ENCODE assay signal across 13 cellular contexts in genomic region chr2:32937602-32938450, GRCh38. TPM values are rescaled to one million over a fixed set of nuclear protein-coding genes. Genes with fewer than 3 reads are reported as not detected.
DNase-seq lines count a peak whose midpoint lies in the region; ATAC-seq and TF ChIP-seq lines count a peak whose summit lies in the region.
"Had no signal": no experiment of that assay in that cellular context is flagged by ENCODE, and none has a peak within 500 bp of the region (broad histone marks: within the 10 kb centered on the region; RNA-seq: fewer than 3 reads in every experiment).

No MANE protein-coding gene starts in this region.

- ATAC-seq in GM21717 (IDR thresholded peaks at IDR 0.05; ENCODE audit: unreplicated experiment) (no peak), HG03039 (IDR thresholded peaks at IDR 0.05; ENCODE audit: unreplicated experiment) (no peak)
- ATAC-seq: stimulated activated naive CD8-positive, alpha-beta T cell treated with anti-CD3 and anti-CD28 coated beads, Interleukin-15, Interleukin-2, amounts not matched to agents 100 U/mL and 50 U/mL, for 24 hours had no signal

- in situ Hi-C loops in GM13976 (cut with MboI; ENCODE audit: low sequenced_read_pairs, unreplicated experiment) = no loop called here

- peak overlapping the region; percentile 0 for H2AFZ ChIP-seq in parathyroid adenoma

- no peak overlapping the region for H3K4me2 ChIP-seq in parathyroid adenoma (ENCODE audit: low read length)

- POLR2A ChIA-PET in HEK293T (lab: Yijun Ruan, JAX) = no interaction called here

- H3K4me3 ChIP-seq in fibroblast of mammary gland (ENCODE audit: control insufficient read depth, low read depth, low read length) (no peak overlapping the region), parathyroid adenoma (ENCODE audit: low read depth, low read length) (no peak overlapping the region)
- H3K4me3 ChIP-seq: coronary artery had no signal

- H3K27ac ChIP-seq in parathyroid adenoma = no peak overlapping the region
- H3K27ac ChIP-seq: coronary artery had no signal

- no peak overlapping the region for H3K9ac ChIP-seq in parathyroid adenoma

- no peaks in the 10 kb centered on the region for H3K36me3 ChIP-seq in parathyroid adenoma (ENCODE audit: control insufficient read depth, insufficient read depth, low read length)

- H3K79me2 ChIP-seq in parathyroid adenoma = no peaks in the 10 kb centered on the region

- H3K9me3 ChIP-seq in parathyroid adenoma (ENCODE audit: control insufficient read depth, low read length) = no peaks in the 10 kb centered on the region

- no peaks in the 10 kb centered on the region for H3K27me3 ChIP-seq in parathyroid adenoma (ENCODE audit: control insufficient read depth, insufficient read depth, low read length)

- CTCF ChIA-PET in HEK293T (lab: Yijun Ruan, JAX) = no interaction called here

- no peak for TF ChIP-seq CTCF in fibroblast of mammary gland (conservative IDR thresholded peaks at IDR 0.05; ENCODE audit: control insufficient read depth, insufficient read depth, low read depth, low read length)
- TF ChIP-seq CTCF in parathyroid adenoma (IDR thresholded peaks at IDR 0.05) = no peak
- no peak for TF ChIP-seq CTCF in GM13976 (IDR thresholded peaks at IDR 0.05; ENCODE audit: borderline replicate concordance, control extremely low read depth, extremely low read depth, insufficient read depth, missing control alignments)

- DNase-seq in HEK293T (ENCODE audit: extremely low spot score) (peak; percentile 36), RPMI7951 (ENCODE audit: low read depth) (peak; percentile 15), fibroblast of mammary gland (ENCODE audit: low read depth) (peak; percentile 14), OCI-M2 (lab: John Stamatoyannopoulos, UW; ENCODE audit: unreplicated experiment) (no peak), GM13976 (ENCODE audit: low spot score) (no peak)
- DNase-seq: head of caudate nucleus; NCI-H1092; stimulated activated CD4-positive, alpha-beta T cell treated with anti-CD3 and anti-CD28 coated beads, Interleukin-15, amount 100 ng/mL, for 24 hours; stimulated activated naive CD8-positive, alpha-beta T cell treated with anti-CD3 and anti-CD28 coated beads, Interleukin-15, Interleukin-2, amounts not matched to agents 100 U/mL and 50 U/mL, for 24 hours had no signal

- H3K4me1 ChIP-seq in parathyroid adenoma = peaks cover 7% of the 10 kb centered on the region

TF ChIP-seq in HEK293T, 16 proteins besides CTCF, POLR2A, EP300 and RAD21:
- no peak for TF ChIP-seq LEF1 (IDR thresholded peaks at IDR 0.05; ENCODE audit: borderline replicate concordance)
- no peak for TF ChIP-seq NFRKB (IDR thresholded peaks at IDR 0.05)
- no peak for TF ChIP-seq FOXK2 (IDR thresholded peaks at IDR 0.05)
- TF ChIP-seq ELF4 (IDR thresholded peaks at IDR 0.05) = no peak
- TF ChIP-seq ZNF384 (IDR thresholded peaks at IDR 0.05) = no peak
- no peak for TF ChIP-seq PKNOX1 (IDR thresholded peaks at IDR 0.05)
- TF ChIP-seq SP1 (IDR thresholded peaks at IDR 0.05) = no peak
- no peak for TF ChIP-seq L3MBTL2 (conservative IDR thresholded peaks at IDR 0.05)
- TF ChIP-seq HDGF (IDR thresholded peaks at IDR 0.05; ENCODE audit: borderline replicate concordance) = no peak
- TF ChIP-seq ARNT (IDR thresholded peaks at IDR 0.05) = no peak

RNA-seq across cellular contexts. Expression of gene LTBP1, which starts 8.9 kb away (rescaled TPM):
- total RNA-seq in RPMI7951 (2014; rRNA removed; shearing (Covaris generic)) = 150 and 162 TPM in 2 replicates

Comparison
In these comparisons a context has a peak if more than half of its experiments do, and no peak if none do; other contexts are left out.
1. DNase-seq: peak in HEK293T (single experiment), RPMI7951 (single experiment) and fibroblast of mammary gland (single experiment); none in OCI-M2 (single experiment) and GM13976 (single experiment).